In genomic region chr12:85301054-85301453, GRCh38 we compare ENCODE assay signal across 2 cellular contexts.
A peak's percentile ranks its signal among the peaks of the same experiment; 100 is the strongest.
TF ChIP-seq lines count a peak whose summit lies in the region.

No MANE protein-coding gene starts in this region.

TF ChIP-seq in HepG2, 621 proteins besides CTCF, POLR2A, EP300 and RAD21:
- TF ChIP-seq SOX6 (IDR thresholded peaks at IDR 0.05) (no peak), SOX6 (CRISPR knock-in tag; IDR thresholded peaks at IDR 0.05) (no peak), RAD51 (IDR thresholded peaks at IDR 0.05; ENCODE audit: borderline replicate concordance) (peak; percentile 42; the same call in 1 of the 2 replicates), MNT (IDR thresholded peaks at IDR 0.05) (0 out of 2 replicates have a peak, but pooled peaks have one; percentile 15), ZFP37 (CRISPR knock-in tag; IDR thresholded peaks at IDR 0.05; ENCODE audit: borderline replicate concordance) (no peak), NCOA1 (CRISPR knock-in tag; IDR thresholded peaks at IDR 0.05) (no peak), HES4 (CRISPR knock-in tag; IDR thresholded peaks at IDR 0.05; ENCODE audit: borderline replicate concordance) (no peak), POLR2AphosphoS2 (IDR thresholded peaks at IDR 0.05; ENCODE audit: low read depth, low read length) (no peak), IRF1 (CRISPR knock-in tag; IDR thresholded peaks at IDR 0.05; ENCODE audit: low read depth) (no peak)
TF ChIP-seq in HepG2: peak in this region for 2.

TF ChIP-seq in HCT116, 20 proteins besides CTCF, POLR2A, EP300 and RAD21:
- TF ChIP-seq EGR1 (IDR thresholded peaks at IDR 0.05; ENCODE audit: low read depth) (no peak), CBX3 (IDR thresholded peaks at IDR 0.05; ENCODE audit: low read depth) (no peak), POLR2AphosphoS5 (IDR thresholded peaks at IDR 0.05; ENCODE audit: low read depth, low read length) (no peak), FOSL1 (IDR thresholded peaks at IDR 0.05; ENCODE audit: low read depth) (no peak), YY1 (IDR thresholded peaks at IDR 0.05; ENCODE audit: extremely low read depth, insufficient replicate concordance, low read depth, low read length) (no peak), ZBTB33 (IDR thresholded peaks at IDR 0.05; ENCODE audit: extremely low read depth, insufficient replicate concordance, low read length) (no peak), SIN3A (IDR thresholded peaks at IDR 0.05; ENCODE audit: low read depth) (no peak), REST (IDR thresholded peaks at IDR 0.05; ENCODE audit: low read depth) (no peak), ELF1 (IDR thresholded peaks at IDR 0.05; ENCODE audit: borderline replicate concordance, low read depth) (no peak), ZNF274 (IDR thresholded peaks at IDR 0.05; ENCODE audit: low read depth, low read length) (no peak), CEBPB (IDR thresholded peaks at IDR 0.05; ENCODE audit: low read depth) (no peak), EZH2phosphoT487 (IDR thresholded peaks at IDR 0.05; ENCODE audit: borderline replicate concordance) (no peak), EZH2 (IDR thresholded peaks at IDR 0.05) (no peak), MAX (IDR thresholded peaks at IDR 0.05) (no peak)
